ENCODE assay signal across 1 cellular context in the genomic region with DNA sequence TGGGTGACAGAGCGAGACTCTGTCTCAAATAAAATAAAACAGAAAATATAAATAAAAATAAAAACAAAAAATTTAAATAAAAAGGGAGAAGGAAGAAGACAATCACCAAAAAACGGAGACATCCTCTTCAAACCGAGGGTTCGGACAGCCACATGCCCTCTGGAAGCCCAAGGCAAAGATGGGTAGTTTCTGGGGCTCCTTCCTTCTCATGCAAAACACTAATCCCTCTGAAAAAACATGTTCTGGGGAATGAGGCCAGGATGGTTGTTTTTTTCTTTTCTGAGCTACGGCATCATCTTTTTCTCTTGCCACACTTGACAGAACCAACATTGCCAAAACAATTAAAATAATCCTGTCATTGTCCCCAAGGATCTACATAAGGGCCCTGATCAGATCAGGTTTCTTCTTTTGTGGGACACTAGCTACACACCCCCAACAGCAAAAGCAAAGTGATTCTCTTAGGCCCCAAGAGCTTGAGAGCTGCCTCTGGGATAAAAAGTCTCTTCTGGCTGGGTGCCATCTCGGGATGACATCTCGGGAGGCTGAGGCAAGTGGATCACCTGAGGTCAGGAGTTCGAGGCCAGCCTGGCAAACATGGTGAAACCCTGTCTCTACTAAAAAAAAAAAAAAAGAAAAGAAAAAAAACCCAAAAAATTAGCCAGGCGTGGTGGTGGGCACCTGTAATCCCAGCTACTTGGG.
TF ChIP-seq lines count a peak whose summit lies in the region.

No MANE protein-coding gene starts in this region.

TF ChIP-seq in H1, 55 proteins besides CTCF, POLR2A, EP300 and RAD21:
- TF ChIP-seq, protein P1, sequence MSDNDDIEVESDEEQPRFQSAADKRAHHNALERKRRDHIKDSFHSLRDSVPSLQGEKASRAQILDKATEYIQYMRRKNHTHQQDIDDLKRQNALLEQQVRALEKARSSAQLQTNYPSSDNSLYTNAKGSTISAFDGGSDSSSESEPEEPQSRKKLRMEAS (IDR thresholded peaks at IDR 0.05): peak; percentile 43; the same call in 1 of the 2 replicates
- TF ChIP-seq, protein P2, sequence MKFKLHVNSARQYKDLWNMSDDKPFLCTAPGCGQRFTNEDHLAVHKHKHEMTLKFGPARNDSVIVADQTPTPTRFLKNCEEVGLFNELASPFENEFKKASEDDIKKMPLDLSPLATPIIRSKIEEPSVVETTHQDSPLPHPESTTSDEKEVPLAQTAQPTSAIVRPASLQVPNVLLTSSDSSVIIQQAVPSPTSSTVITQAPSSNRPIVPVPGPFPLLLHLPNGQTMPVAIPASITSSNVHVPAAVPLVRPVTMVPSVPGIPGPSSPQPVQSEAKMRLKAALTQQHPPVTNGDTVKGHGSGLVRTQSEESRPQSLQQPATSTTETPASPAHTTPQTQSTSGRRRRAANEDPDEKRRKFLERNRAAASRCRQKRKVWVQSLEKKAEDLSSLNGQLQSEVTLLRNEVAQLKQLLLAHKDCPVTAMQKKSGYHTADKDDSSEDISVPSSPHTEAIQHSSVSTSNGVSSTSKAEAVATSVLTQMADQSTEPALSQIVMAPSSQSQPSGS (IDR thresholded peaks at IDR 0.05; ENCODE audit: low read length): no peak
